9 cellular contexts compared by ENCODE assay signal in genomic region chr11:67271548-67272284, GRCh38. TPM values are rescaled to one million over a fixed set of nuclear protein-coding genes. Genes with fewer than 3 reads are reported as not detected.
DNase-seq lines count a peak whose midpoint lies in the region; ATAC-seq and TF ChIP-seq lines count a peak whose summit lies in the region.
"Had no signal": no experiment of that assay in that cellular context is flagged by ENCODE, and none has a peak within 500 bp of the region (broad histone marks: within the 10 kb centered on the region; RNA-seq: fewer than 3 reads in every experiment).

No MANE protein-coding gene starts in this region.

- DNase-seq in BE2C, result peak; percentile 88
- peak; percentile 82 for DNase-seq in MV-4-11 (lab: John Stamatoyannopoulos, UW)
- peak; percentile 65 for DNase-seq in activated naive CD4-positive, alpha-beta T cell treated with Interleukin-2 at 50 U/mL for 16 hours
- DNase-seq in GOT3 (lab: John Stamatoyannopoulos, UW), result no peak
- no peak for DNase-seq in cerebellar cortex (ENCODE audit: low spot score)

- peak overlapping the region in 1 of 2 donors; percentile 8 for H3K9ac ChIP-seq in mucosa of rectum (ENCODE audit: low read depth in 1 of 2, low read length in 2 of 2)
- H3K9ac ChIP-seq: parathyroid adenoma had no signal

- H3K9me3 ChIP-seq in BE2C (no peaks in the 10 kb centered on the region), mucosa of rectum (ENCODE audit: control insufficient read depth in 2 of 2, low read length in 2 of 2) (no peaks in the 10 kb centered on the region)

- no peaks in the 10 kb centered on the region for H3K27me3 ChIP-seq in BE2C
- H3K27me3 ChIP-seq in mucosa of rectum (ENCODE audit: control insufficient read depth in 2 of 2, insufficient read depth in 2 of 2, low read length in 2 of 2), result no peaks in the 10 kb centered on the region

- no peak for TF ChIP-seq CTCF in BE2C (IDR thresholded peaks at IDR 0.05; ENCODE audit: low read depth, low read length)

- H3K4me1 ChIP-seq in BE2C (peaks cover 38% of the 10 kb centered on the region), mucosa of rectum (ENCODE audit: control insufficient read depth in 2 of 2, insufficient read depth in 2 of 2, low read length in 2 of 2) (peaks cover 86 to 88% of the 10 kb centered on the region in 2 donors)
- H3K4me1 ChIP-seq: parathyroid adenoma had no signal

- ATAC-seq in GM21526 (IDR thresholded peaks at IDR 0.05; ENCODE audit: low FRiP score, unreplicated experiment), result no peak
- no peak for ATAC-seq in HG03196 (IDR thresholded peaks at IDR 0.05; ENCODE audit: unreplicated experiment)

- H3K4me3 ChIP-seq in BE2C (ENCODE audit: low read depth, low read length) (peak overlapping the region; percentile 7; the same call in 1 of the 2 replicates), mucosa of rectum (ENCODE audit: low read length in 2 of 2) (peak overlapping the region in 1 of 2 donors; percentile 91)

- H3K27ac ChIP-seq in mucosa of rectum (ENCODE audit: low read depth in 2 of 2, low read length in 2 of 2), result peak overlapping the region; percentile 38 to 98
- H3K27ac ChIP-seq: parathyroid adenoma had no signal

- H3K36me3 ChIP-seq in BE2C (peaks cover 21% of the 10 kb centered on the region), mucosa of rectum (ENCODE audit: control insufficient read depth in 2 of 2, insufficient read depth in 2 of 2, low read length in 2 of 2) (peaks cover 15 to 26% of the 10 kb centered on the region in 2 donors)

RNA-seq across cellular contexts. Expression of gene GRK2, which starts 5.4 kb away (rescaled TPM):
- polyA plus RNA-seq in BE2C (2012; ENCODE audit: insufficient read depth, insufficient read length, low read depth), result 272 TPM

RNA-seq across cellular contexts. Expression of gene ANKRD13D, which starts 17.4 kb away (rescaled TPM):
- polyA plus RNA-seq in BE2C (2012; ENCODE audit: insufficient read depth, insufficient read length, low read depth), result 133 TPM

RNA-seq across cellular contexts. Expression of gene SSH3, which starts 31.6 kb away (rescaled TPM):
- 3.9 TPM for polyA plus RNA-seq in BE2C (2012; ENCODE audit: insufficient read depth, insufficient read length, low read depth)

Comparison
In these comparisons a context has a peak if more than half of its experiments do, and no peak if none do; other contexts are left out.
1. DNase-seq: peak in BE2C (single experiment), MV-4-11 (single experiment) and activated naive CD4-positive, alpha-beta T cell treated with Interleukin-2 at 50 U/mL for 16 hours (single experiment); none in GOT3 (single experiment) and cerebellar cortex (single experiment).